In genomic region chr19:10106100-10106936, GRCh38 we compare ENCODE assay signal across 8 cellular contexts. TPM values are rescaled to one million over a fixed set of nuclear protein-coding genes. Genes with fewer than 3 reads are reported as not detected.
DNase-seq lines count a peak whose midpoint lies in the region; ATAC-seq and TF ChIP-seq lines count a peak whose summit lies in the region.

A gene with protein sequence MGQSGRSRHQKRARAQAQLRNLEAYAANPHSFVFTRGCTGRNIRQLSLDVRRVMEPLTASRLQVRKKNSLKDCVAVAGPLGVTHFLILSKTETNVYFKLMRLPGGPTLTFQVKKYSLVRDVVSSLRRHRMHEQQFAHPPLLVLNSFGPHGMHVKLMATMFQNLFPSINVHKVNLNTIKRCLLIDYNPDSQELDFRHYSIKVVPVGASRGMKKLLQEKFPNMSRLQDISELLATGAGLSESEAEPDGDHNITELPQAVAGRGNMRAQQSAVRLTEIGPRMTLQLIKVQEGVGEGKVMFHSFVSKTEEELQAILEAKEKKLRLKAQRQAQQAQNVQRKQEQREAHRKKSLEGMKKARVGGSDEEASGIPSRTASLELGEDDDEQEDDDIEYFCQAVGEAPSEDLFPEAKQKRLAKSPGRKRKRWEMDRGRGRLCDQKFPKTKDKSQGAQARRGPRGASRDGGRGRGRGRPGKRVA (plus strand): TSS chr19:10106362. CDS start chr19:10106395, 33 bp downstream.

- ATAC-seq in GM18907 (IDR thresholded peaks at IDR 0.05; ENCODE audit: unreplicated experiment) (peak; percentile 51), HG03159 (IDR thresholded peaks at IDR 0.05; ENCODE audit: unreplicated experiment) (peak; percentile 49)

- H3K9me3 ChIP-seq in WERI-Rb-1 (ENCODE audit: severe bottlenecking) = no peaks in the 10 kb centered on the region
- H3K9me3 ChIP-seq in breast epithelium = no peaks in the 10 kb centered on the region
- no peaks in the 10 kb centered on the region for H3K9me3 ChIP-seq in iPS-20b (ENCODE audit: insufficient read depth, low read depth, low read length)

- H3K4me3 ChIP-seq in ACC112 (ENCODE audit: low read depth, low read length) = peak within 1 kb of the TSS; percentile 96
- H3K4me3 ChIP-seq in WERI-Rb-1 (ENCODE audit: low read depth, low read length) = peak within 1 kb of the TSS; percentile 88
- peak within 1 kb of the TSS; percentile 71 to 92 (median 74) for H3K4me3 ChIP-seq in breast epithelium
- peak within 1 kb of the TSS; percentile 98 for H3K4me3 ChIP-seq in iPS-20b (ENCODE audit: low read length)
- peak within 1 kb of the TSS; percentile 51 to 92 (median 83) for H3K4me3 ChIP-seq in skin epidermis

- intact Hi-C loops in breast epithelium (cut with DNase I; ENCODE audit: low total_unique reads) = no loop called here

- H2AFZ ChIP-seq in ACC112 (ENCODE audit: low read length, unreplicated experiment) = no peak within 1 kb of the TSS

- TF ChIP-seq CTCF in WERI-Rb-1 (IDR thresholded peaks at IDR 0.05; ENCODE audit: low read depth, low read length) (no peak), breast epithelium (IDR thresholded peaks at IDR 0.05) (no peak)

- H3K27ac ChIP-seq in ACC112 (ENCODE audit: low read depth, low read length) (peak within 1 kb of the TSS; percentile 78), WERI-Rb-1 (peak within 1 kb of the TSS; percentile 85), breast epithelium (peak within 1 kb of the TSS; percentile 62 to 84), iPS-20b (ENCODE audit: low read length) (peak within 1 kb of the TSS; percentile 81), skin epidermis (peak within 1 kb of the TSS; percentile 62 to 96 (median 89))

- H3K9ac ChIP-seq in iPS-20b (ENCODE audit: low read depth, low read length) = peak within 1 kb of the TSS; percentile 96

- H3K36me3 ChIP-seq in ACC112 (ENCODE audit: insufficient read depth, low read length) (peaks cover 3% of the 10 kb centered on the region; the same call in 1 of the 2 replicates), WERI-Rb-1 (peaks cover 41% of the 10 kb centered on the region), breast epithelium (no peaks in the 10 kb centered on the region), iPS-20b (ENCODE audit: insufficient read depth, low read depth, low read length) (peaks cover 42% of the 10 kb centered on the region)

- peaks cover 11% of the 10 kb centered on the region for H3K4me1 ChIP-seq in ACC112 (ENCODE audit: control insufficient read depth, insufficient read depth, low read length, unreplicated experiment)
- H3K4me1 ChIP-seq in breast epithelium = peaks cover 0 to 8% of the 10 kb centered on the region in 2 donors
- no peaks in the 10 kb centered on the region; the same call in 1 of the 2 replicates for H3K4me1 ChIP-seq in iPS-20b (ENCODE audit: insufficient read depth, low read length)

- TF ChIP-seq POLR2A in breast epithelium (IDR thresholded peaks at IDR 0.05) = no peak

- H3K27me3 ChIP-seq in ACC112 (ENCODE audit: insufficient read depth, low read length) = no peaks in the 10 kb centered on the region
- H3K27me3 ChIP-seq in WERI-Rb-1 (ENCODE audit: insufficient read depth, low read depth, severe bottlenecking) = no peaks in the 10 kb centered on the region
- H3K27me3 ChIP-seq in breast epithelium = no peaks in the 10 kb centered on the region
- H3K27me3 ChIP-seq in iPS-20b (ENCODE audit: insufficient read depth, low read length) = no peaks in the 10 kb centered on the region

- H3K79me2 ChIP-seq in ACC112 (ENCODE audit: control insufficient read depth, insufficient read depth, low read length, unreplicated experiment) = peaks cover 28% of the 10 kb centered on the region

- DNase-seq in NCI-H2227 treated with DMSO at 0.1 percent for 48 hours (lab: John Stamatoyannopoulos, UW) (peak; percentile 93), WERI-Rb-1 (peak; percentile 99), breast epithelium (ENCODE audit: low spot score in 2 of 2) (peak; percentile 97 to 98)

RNA-seq across cellular contexts. Expression of the gene that starts here (rescaled TPM):
- total RNA-seq in breast epithelium = 10 to 100 TPM; 17.1 to 44.2 (median 35.3) TPM

Comparison
In these comparisons a context has a peak if more than half of its experiments do, and no peak if none do; other contexts are left out.
1. Peak in every context shown above with its lines: DNase-seq, ATAC-seq, H3K4me3 ChIP-seq and H3K27ac ChIP-seq.